ENCODE assay signal across 8 cellular contexts in the genomic region with DNA sequence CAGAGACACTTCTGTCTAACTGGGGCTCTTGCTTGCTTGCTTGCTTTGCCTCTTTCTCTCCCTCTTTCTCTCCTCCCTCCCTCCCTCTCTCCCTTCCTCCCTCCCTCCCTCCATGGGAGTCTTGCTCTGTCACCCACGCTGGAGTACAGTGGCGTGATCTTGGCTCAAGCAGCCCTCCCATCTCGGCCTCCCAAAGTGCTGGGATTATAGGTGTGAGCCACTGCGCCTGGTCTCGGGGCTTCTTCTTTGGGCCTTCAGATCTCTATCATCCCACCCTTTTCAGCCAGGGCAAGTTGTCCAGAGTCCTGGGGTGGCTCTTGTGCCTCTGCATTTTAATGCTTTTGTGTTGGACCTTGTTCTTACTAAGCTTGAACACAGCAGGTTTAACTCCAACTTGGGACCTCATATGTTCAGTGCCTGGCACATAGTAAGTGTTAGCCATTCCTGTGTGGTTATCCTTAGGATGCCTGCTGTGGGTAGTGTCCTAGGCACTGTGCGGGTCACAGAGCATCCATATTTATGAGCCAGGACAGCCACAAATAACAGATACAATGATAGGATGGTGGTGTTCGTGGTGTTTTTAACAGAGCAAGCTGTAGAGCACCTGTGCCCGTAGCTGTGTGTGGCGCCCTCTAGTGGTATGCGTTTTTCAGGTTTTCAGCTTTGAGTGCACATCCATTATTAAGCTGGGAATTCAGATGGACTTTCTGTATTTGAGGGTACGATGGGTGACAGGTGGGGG.
DNase-seq lines count a peak whose midpoint lies in the region; ATAC-seq and TF ChIP-seq lines count a peak whose summit lies in the region.

No MANE protein-coding gene starts in this region.

- H3K9ac ChIP-seq in Loucy (ENCODE audit: low read depth, low read length, poor library complexity, severe bottlenecking) = no peak overlapping the region

- H3K9me3 ChIP-seq in Loucy (ENCODE audit: insufficient read depth, low read depth, low read length) = no peaks in the 10 kb centered on the region

- H3K27me3 ChIP-seq in Loucy (ENCODE audit: insufficient read depth, low read length, poor library complexity, severe bottlenecking) = no peaks in the 10 kb centered on the region

- H2AFZ ChIP-seq in Loucy (ENCODE audit: low read length) = no peak overlapping the region

- TF ChIP-seq CTCF in Loucy (conservative IDR thresholded peaks at IDR 0.05; ENCODE audit: low read length) = peak; percentile 98
- peak; percentile 88 for TF ChIP-seq CTCF in astrocyte of the cerebellum (IDR thresholded peaks at IDR 0.05; ENCODE audit: low read depth, low read length, missing control alignments)

- DNase-seq in EL (peak; percentile 60), T-helper 9 cell (peak; percentile 65), astrocyte of the cerebellum (ENCODE audit: low read depth) (peak; percentile 39), iPS DF 19.7 (ENCODE audit: low read depth, low spot score) (peak; percentile 28), mesenteric fat pad (ENCODE audit: low spot score) (no peak)
- DNase-seq in stimulated activated CD4-positive, alpha-beta T cell treated with anti-CD3 and anti-CD28 coated beads, Interleukin-12 subunit alpha, Interleukin-12 subunit beta, amount 100 ng/mL, for 4 hours = peak; percentile 64

- no peaks in the 10 kb centered on the region for H3K9me2 ChIP-seq in Loucy (replicated peaks; ENCODE audit: low read depth, low read length)

- no peak overlapping the region for H3K4me3 ChIP-seq in Loucy (ENCODE audit: low read length, poor library complexity, severe bottlenecking)
- no peak overlapping the region for H3K4me3 ChIP-seq in astrocyte of the cerebellum (ENCODE audit: low read depth, low read length)

- H3K36me3 ChIP-seq in Loucy (ENCODE audit: insufficient read depth, low read length) = peaks cover 69% of the 10 kb centered on the region

- no peak for ATAC-seq in HG03045 (IDR thresholded peaks at IDR 0.05; ENCODE audit: unreplicated experiment)

- peaks cover 19% of the 10 kb centered on the region for H4K20me1 ChIP-seq in Loucy (ENCODE audit: insufficient read depth, low read length, poor library complexity, severe bottlenecking)

- in situ Hi-C loops in astrocyte of the cerebellum (cut with HindIII; ENCODE audit: low sequenced_read_pairs) = no loop called here

- H3K4me2 ChIP-seq in Loucy (ENCODE audit: low read depth, low read length, poor library complexity, severe bottlenecking) = no peak overlapping the region

- H3K4me1 ChIP-seq in Loucy (ENCODE audit: insufficient read depth, low read length, poor library complexity, severe bottlenecking) = peaks cover 16% of the 10 kb centered on the region

- H3F3A ChIP-seq in Loucy (ENCODE audit: low read depth) = no peaks in the 10 kb centered on the region

- H3K79me2 ChIP-seq in Loucy (ENCODE audit: insufficient read depth, low read length) = no peaks in the 10 kb centered on the region
